30 cellular contexts compared by ENCODE assay signal in the genomic region with DNA sequence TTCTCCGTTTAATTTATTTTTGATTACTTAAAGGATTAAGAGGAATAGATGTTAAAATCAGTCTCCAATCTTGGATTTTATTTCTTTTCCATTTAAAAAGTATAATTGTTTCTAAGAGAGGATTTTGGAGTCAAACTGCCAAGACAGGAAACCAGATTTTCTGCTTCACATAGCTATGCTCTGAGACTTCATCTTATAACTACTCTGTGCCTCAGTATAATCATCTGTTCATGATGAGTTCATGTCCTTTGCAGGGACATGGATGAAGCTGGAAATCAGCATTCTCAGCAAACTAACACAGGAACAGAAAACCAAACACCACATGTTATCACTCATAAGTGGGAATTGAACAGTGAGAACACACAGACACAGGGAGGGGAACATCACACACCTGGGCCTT.
"Had no signal": no experiment of that assay in that cellular context is flagged by ENCODE, and none has a peak within 500 bp of the region (broad histone marks: within the 10 kb centered on the region; RNA-seq: fewer than 3 reads in every experiment).

No MANE protein-coding gene starts in this region.

- H3K4me1 Mint-ChIP-seq: activated CD4-positive, alpha-beta memory T cell treated with anti-CD3 and anti-CD28 coated beads, Interleukin-2, amount 10 ng/mL, durations not matched to agents 7 days and 5 days; mesothelial cell of epicardium had no signal

- H3K9me3 Mint-ChIP-seq: stimulated activated naive CD8-positive, alpha-beta T cell treated with anti-CD3 and anti-CD28 coated beads, Interleukin-15, Interleukin-2, amounts not matched to agents 100 ng/mL and 50 ng/mL, for 24 hours had no signal

- FAIRE-seq: astrocyte, pancreas, urothelium cell line had no signal

- DNase-seq: activated CD4-positive, alpha-beta memory T cell treated with anti-CD3 and anti-CD28 coated beads, Interleukin-2, amount 10 ng/mL, durations not matched to agents 7 days and 5 days; activated CD4-positive, alpha-beta T cell treated with anti-CD3 and anti-CD28 coated beads, Interleukin-2, amount 10 ng/mL, durations not matched to agents 7 days and 5 days; activated CD4-positive, CD25-positive, alpha-beta regulatory T cell treated with anti-CD3 and anti-CD28 coated beads, Interleukin-2, amount 50 U/mL, for 72 hours; activated CD8-positive, alpha-beta memory T cell treated with anti-CD3 and anti-CD28 coated beads, Interleukin-2, amount 50 U/mL, for 48 hours; activated gamma-delta T cell treated with Interleukin-2 at 50 U/mL for 16 hours; activated naive CD4-positive, alpha-beta T cell treated with anti-CD3 and anti-CD28 coated beads, Interleukin-2, amount 50 U/mL, for 16 hours; activated T-cell treated with anti-CD3 and anti-CD28 coated beads, Interleukin-2, amount 50 U/mL, for 24 hours; amniotic stem cell; brain microvascular endothelial cell; central memory CD4-positive, alpha-beta T cell; endodermal cell; foreskin melanocyte; heart right ventricle; islet precursor cell; left colon; naive B cell; pancreas; retina; stimulated activated CD4-positive, alpha-beta T cell treated with anti-CD3 and anti-CD28 coated beads, Interleukin-12 subunit alpha, Interleukin-12 subunit beta, amount 100 ng/mL, for 4 hours; stimulated activated CD4-positive, alpha-beta T cell treated with anti-CD3 and anti-CD28 coated beads, Interleukin-4, amount 100 ng/mL, for 1 hour; T-helper 2 cell had no signal

- H3K4me3 ChIP-seq: esophagus muscularis mucosa, heart right ventricle, pancreas, prostate gland, skin epidermis, thoracic aorta had no signal

- H3K27me3 ChIP-seq: brain microvascular endothelial cell, esophagus muscularis mucosa, heart right ventricle, pancreas had no signal

- H3K27ac Mint-ChIP-seq: activated CD4-positive, alpha-beta memory T cell treated with anti-CD3 and anti-CD28 coated beads, Interleukin-2, amount 10 ng/mL, durations not matched to agents 7 days and 5 days; activated CD4-positive, alpha-beta T cell treated with anti-CD3 and anti-CD28 coated beads, Interleukin-2, amount 10 ng/mL, durations not matched to agents 7 days and 5 days; activated T-cell treated with anti-CD3 and anti-CD28 coated beads, Interleukin-2, amount 50 U/mL, for 24 hours; activated T-helper 17 cell treated with anti-CD3 and anti-CD28 coated beads, Interleukin-2, amount 50 U/mL, for 72 hours; mesothelial cell of epicardium; naive B cell; stimulated activated naive CD8-positive, alpha-beta T cell treated with anti-CD3 and anti-CD28 coated beads, Interleukin-15, Interleukin-2, amounts not matched to agents 100 ng/mL and 50 ng/mL, for 24 hours had no signal

- H3K4me3 Mint-ChIP-seq: activated CD4-positive, alpha-beta memory T cell treated with anti-CD3 and anti-CD28 coated beads, Interleukin-2, amount 10 ng/mL, durations not matched to agents 7 days and 5 days; activated CD4-positive, alpha-beta T cell treated with anti-CD3 and anti-CD28 coated beads, Interleukin-2, amount 10 ng/mL, durations not matched to agents 7 days and 5 days; activated T-cell treated with anti-CD3 and anti-CD28 coated beads, Interleukin-2, amount 50 U/mL, for 24 hours; activated T-helper 17 cell treated with anti-CD3 and anti-CD28 coated beads, Interleukin-2, amount 50 U/mL, for 72 hours; endodermal cell; mesothelial cell of epicardium; naive B cell; stimulated activated naive CD8-positive, alpha-beta T cell treated with anti-CD3 and anti-CD28 coated beads, Interleukin-15, Interleukin-2, amounts not matched to agents 100 ng/mL and 50 ng/mL, for 24 hours had no signal

- H3K36me3 ChIP-seq: brain microvascular endothelial cell, pancreas, prostate gland, thoracic aorta had no signal

- H3K27me3 Mint-ChIP-seq: activated CD4-positive, alpha-beta memory T cell treated with anti-CD3 and anti-CD28 coated beads, Interleukin-2, amount 10 ng/mL, durations not matched to agents 7 days and 5 days; activated CD4-positive, alpha-beta T cell treated with anti-CD3 and anti-CD28 coated beads, Interleukin-2, amount 10 ng/mL, durations not matched to agents 7 days and 5 days; activated T-cell treated with anti-CD3 and anti-CD28 coated beads, Interleukin-2, amount 50 U/mL, for 24 hours; activated T-helper 17 cell treated with anti-CD3 and anti-CD28 coated beads, Interleukin-2, amount 50 U/mL, for 72 hours; naive B cell; stimulated activated naive CD8-positive, alpha-beta T cell treated with anti-CD3 and anti-CD28 coated beads, Interleukin-15, Interleukin-2, amounts not matched to agents 100 ng/mL and 50 ng/mL, for 24 hours had no signal
